Comparison of ENCODE assay signal across 27 cellular contexts in genomic region chr3:4438296-4438695, GRCh38.
"Had no signal": no experiment of that assay in that cellular context is flagged by ENCODE, and none has a peak within 500 bp of the region (broad histone marks: within the 10 kb centered on the region; RNA-seq: fewer than 3 reads in every experiment).

No MANE protein-coding gene starts in this region.

- H3K9me3 Mint-ChIP-seq: activated T-cell treated with anti-CD3 and anti-CD28 coated beads, Interleukin-2, amount 50 U/mL, for 72 hours; naive thymus-derived CD4-positive, alpha-beta T cell; stimulated activated memory B cell treated with anti-CD40 and anti-IgM and Interleukin-4, amounts not matched to agents 10 μg/mL and 1 μg/mL and 100 μg/mL, for 72 hours had no signal

- H3K9me3 ChIP-seq: heart left ventricle, left lung, pancreas, prostate gland, sigmoid colon, stomach, tibial artery had no signal

- H3K4me3 ChIP-seq: heart left ventricle, left lung, lung, pancreas, prostate gland, sigmoid colon, stomach, tibial artery had no signal

- H3K27ac Mint-ChIP-seq: activated CD4-positive, alpha-beta T cell treated with anti-CD3 and anti-CD28 coated beads for 36 hours; activated CD8-positive, alpha-beta memory T cell treated with anti-CD3 and anti-CD28 coated beads, Interleukin-2, amount 10 ng/mL, durations not matched to agents 7 days and 5 days; activated CD8-positive, alpha-beta T cell treated with anti-CD3 and anti-CD28 coated beads, Interleukin-2, amount 10 ng/mL, durations not matched to agents 7 days and 5 days; activated naive CD8-positive, alpha-beta T cell; activated T-cell treated with anti-CD3 and anti-CD28 coated beads, Interleukin-2, amount 50 U/mL, for 72 hours; naive thymus-derived CD4-positive, alpha-beta T cell; stimulated activated memory B cell treated with anti-CD40 and anti-IgM and Interleukin-4, amounts not matched to agents 10 μg/mL and 1 μg/mL and 100 μg/mL, for 72 hours had no signal

- ATAC-seq: activated CD4-positive, alpha-beta T cell treated with anti-CD3 and anti-CD28 coated beads for 36 hours; activated CD8-positive, alpha-beta memory T cell treated with anti-CD3 and anti-CD28 coated beads, Interleukin-2, amount 10 ng/mL, durations not matched to agents 7 days and 5 days; activated CD8-positive, alpha-beta T cell treated with anti-CD3 and anti-CD28 coated beads, Interleukin-2, amount 10 ng/mL, durations not matched to agents 7 days and 5 days; activated T-cell treated with anti-CD3 and anti-CD28 coated beads, Interleukin-2, amount 50 U/mL, for 72 hours; heart left ventricle; left lung; naive thymus-derived CD4-positive, alpha-beta T cell; pancreas; stimulated activated memory B cell treated with anti-CD40 and anti-IgM and Interleukin-4, amounts not matched to agents 10 μg/mL and 1 μg/mL and 100 μg/mL, for 72 hours had no signal

- H3K27me3 Mint-ChIP-seq: activated CD4-positive, alpha-beta T cell treated with anti-CD3 and anti-CD28 coated beads for 36 hours; activated CD8-positive, alpha-beta memory T cell treated with anti-CD3 and anti-CD28 coated beads, Interleukin-2, amount 10 ng/mL, durations not matched to agents 7 days and 5 days; activated naive CD8-positive, alpha-beta T cell; naive thymus-derived CD4-positive, alpha-beta T cell; stimulated activated memory B cell treated with anti-CD40 and anti-IgM and Interleukin-4, amounts not matched to agents 10 μg/mL and 1 μg/mL and 100 μg/mL, for 72 hours had no signal

- H3K27ac ChIP-seq: heart left ventricle, left lung, pancreas, prostate gland, sigmoid colon, tibial artery had no signal

- H3K27me3 ChIP-seq: heart left ventricle, left lung, pancreas, sigmoid colon, stomach, tibial artery had no signal

- H3K4me3 Mint-ChIP-seq: activated CD4-positive, alpha-beta T cell treated with anti-CD3 and anti-CD28 coated beads for 36 hours; activated CD8-positive, alpha-beta memory T cell treated with anti-CD3 and anti-CD28 coated beads, Interleukin-2, amount 10 ng/mL, durations not matched to agents 7 days and 5 days; activated CD8-positive, alpha-beta T cell treated with anti-CD3 and anti-CD28 coated beads, Interleukin-2, amount 10 ng/mL, durations not matched to agents 7 days and 5 days; activated naive CD8-positive, alpha-beta T cell; activated T-cell treated with anti-CD3 and anti-CD28 coated beads, Interleukin-2, amount 50 U/mL, for 72 hours; naive thymus-derived CD4-positive, alpha-beta T cell; stimulated activated memory B cell treated with anti-CD40 and anti-IgM and Interleukin-4, amounts not matched to agents 10 μg/mL and 1 μg/mL and 100 μg/mL, for 72 hours had no signal

- H3K4me1 ChIP-seq: heart left ventricle, left lung, pancreas, prostate gland, sigmoid colon, stomach, tibial artery had no signal

- DNase-seq: activated CD4-positive, alpha-beta T cell treated with anti-CD3 and anti-CD28 coated beads for 36 hours; activated CD4-positive, CD25-positive, alpha-beta regulatory T cell; activated CD8-positive, alpha-beta memory T cell treated with anti-CD3 and anti-CD28 coated beads, Interleukin-2, amount 10 ng/mL, durations not matched to agents 7 days and 5 days; activated CD8-positive, alpha-beta T cell treated with anti-CD3 and anti-CD28 coated beads, Interleukin-2, amount 10 ng/mL, durations not matched to agents 7 days and 5 days; activated naive CD4-positive, alpha-beta T cell treated with Interleukin-2 at 50 U/mL for 16 hours; activated T-cell treated with anti-CD3 and anti-CD28 coated beads, Interleukin-2, amount 50 U/mL, for 72 hours; anterior cingulate cortex; dermis blood vessel endothelial cell; effector CD8-positive, alpha-beta T cell; foreskin fibroblast; heart left ventricle; kidney glomerular epithelial cell; left lung; midbrain; naive thymus-derived CD4-positive, alpha-beta T cell; pancreas; sigmoid colon; small intestine; stimulated activated CD4-positive, alpha-beta T cell treated with anti-CD3 and anti-CD28 coated beads, Interleukin-1b, Interleukin-23, amount 100 ng/mL, for 48 hours; stimulated activated CD4-positive, alpha-beta T cell treated with anti-CD3 and anti-CD28 coated beads, Interleukin-4, amount 100 ng/mL, for 4 hours; stimulated activated CD8-positive, alpha-beta memory T cell treated with anti-CD3 and anti-CD28 coated beads, Interleukin-4, amount 100 ng/mL, for 48 hours; stomach; tibial artery had no signal

- H3K36me3 ChIP-seq: left lung, pancreas, prostate gland had no signal

- H3K4me1 Mint-ChIP-seq: activated CD4-positive, alpha-beta T cell treated with anti-CD3 and anti-CD28 coated beads for 36 hours; activated CD8-positive, alpha-beta memory T cell treated with anti-CD3 and anti-CD28 coated beads, Interleukin-2, amount 10 ng/mL, durations not matched to agents 7 days and 5 days; stimulated activated memory B cell treated with anti-CD40 and anti-IgM and Interleukin-4, amounts not matched to agents 10 μg/mL and 1 μg/mL and 100 μg/mL, for 72 hours had no signal
